In the genomic region with DNA sequence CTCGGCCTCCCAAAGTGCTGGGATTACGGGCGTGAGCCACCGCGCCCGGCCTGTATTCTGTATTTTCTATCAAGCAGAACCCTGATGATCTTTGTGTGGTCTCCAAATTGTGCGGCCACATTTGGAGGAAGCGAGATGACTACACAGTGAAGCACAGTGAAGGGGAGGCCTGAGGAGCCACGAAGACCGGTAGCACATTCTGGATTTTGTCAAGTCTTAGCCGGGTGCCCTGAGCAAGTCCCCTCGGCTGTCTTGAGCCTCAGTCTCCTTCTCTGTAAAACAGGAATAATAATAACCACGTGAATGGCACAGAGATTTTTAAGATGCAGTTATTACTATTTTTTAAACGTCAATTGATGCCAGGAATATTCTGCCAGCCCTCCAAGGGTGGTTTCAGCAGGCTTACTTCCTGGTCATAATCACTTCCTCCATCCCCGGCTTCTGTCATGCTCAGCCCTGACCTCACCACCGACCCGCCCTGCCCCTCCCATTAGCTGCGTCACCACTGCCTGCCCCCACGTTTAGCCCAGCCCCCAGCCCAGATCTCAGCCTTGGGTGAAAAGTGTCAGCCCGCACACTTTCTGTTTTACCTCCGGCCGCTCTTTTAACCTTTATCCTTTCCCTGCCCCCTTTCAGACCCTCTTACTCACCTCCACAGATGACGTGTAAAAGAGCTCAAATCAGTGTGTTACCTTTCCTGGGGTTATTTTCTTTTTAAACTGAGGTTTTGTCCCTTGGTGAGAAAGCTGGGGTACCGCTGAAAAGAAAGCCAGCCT, we compare ENCODE assay signal across 8 cellular contexts. TPM values are rescaled to one million over a fixed set of nuclear protein-coding genes. Genes with fewer than 3 reads are reported as not detected.
DNase-seq lines count a peak whose midpoint lies in the region; ATAC-seq, FAIRE-seq and TF ChIP-seq lines count a peak whose summit lies in the region.

No MANE protein-coding gene starts in this region.

- no peak for FAIRE-seq in pancreas (lab: Jason Lieb, UNC)

- peak; percentile 79 for ATAC-seq in GM18861 (IDR thresholded peaks at IDR 0.05; ENCODE audit: unreplicated experiment)
- peak; percentile 93 for ATAC-seq in HG02981 (IDR thresholded peaks at IDR 0.05; ENCODE audit: unreplicated experiment)
- ATAC-seq in pancreas: peak; percentile 99

- H3K27ac ChIP-seq in Peyer's patch: peak overlapping the region; percentile 73 to 88 (median 78)
- H3K27ac ChIP-seq in pancreas: peak overlapping the region; percentile 16 to 91 (median 73)
- peak overlapping the region; percentile 32 to 86 (median 82) for H3K27ac ChIP-seq in tibial nerve

- TF ChIP-seq POLR2A in Peyer's patch (IDR thresholded peaks at IDR 0.05): peak; percentile 21 to 71
- peak; percentile 32 to 64 for TF ChIP-seq POLR2A in tibial nerve (IDR thresholded peaks at IDR 0.05)

- H3K4me3 ChIP-seq in Peyer's patch: peak overlapping the region; percentile 18 to 36 (median 30)
- peak overlapping the region in 2 of 4 donors; percentile 7 to 19 for H3K4me3 ChIP-seq in pancreas
- peak overlapping the region; percentile 14 to 36 (median 26) for H3K4me3 ChIP-seq in tibial nerve

- peaks cover 0 to 6% (median 0%) of the 10 kb centered on the region in 4 donors for H3K9me3 ChIP-seq in Peyer's patch
- no peaks in the 10 kb centered on the region for H3K9me3 ChIP-seq in pancreas
- H3K9me3 ChIP-seq in tibial nerve: peaks cover 0 to 17% (median 0%) of the 10 kb centered on the region in 4 donors

- intact Hi-C loops in pancreas (cut with DNase I): no loop called here

- H3K36me3 ChIP-seq in Peyer's patch (no peaks in the 10 kb centered on the region), pancreas (no peaks in the 10 kb centered on the region), tibial nerve (no peaks in the 10 kb centered on the region)

- peak in 1 of 2 donors; percentile 63 for TF ChIP-seq EP300 in tibial nerve (IDR thresholded peaks at IDR 0.05)

- 53 to 54% methylated on average over 24 of the region's 24 CpGs for WGBS in pancreas, 2 donors
- 52 to 53% methylated on average over 24 of the region's 24 CpGs for WGBS in tibial nerve, 2 donors

- H3K4me1 ChIP-seq in Peyer's patch (peaks cover 0 to 5% (median 0%) of the 10 kb centered on the region in 4 donors), pancreas (peaks cover 0 to 4% (median 3%) of the 10 kb centered on the region in 3 donors), tibial nerve (peaks cover 0 to 10% (median 0%) of the 10 kb centered on the region in 4 donors)

- TF ChIP-seq CTCF in Peyer's patch (IDR thresholded peaks at IDR 0.05): no peak
- no peak for TF ChIP-seq CTCF in pancreas (IDR thresholded peaks at IDR 0.05)
- no peak for TF ChIP-seq CTCF in tibial nerve (IDR thresholded peaks at IDR 0.05)

- peak; percentile 93 to 97 (median 96) for DNase-seq in Peyer's patch
- peak; percentile 62 for DNase-seq in activated gamma-delta T cell (lab: John Stamatoyannopoulos, UW)
- peak; percentile 95 for DNase-seq in germinal center (ENCODE audit: low spot score)
- DNase-seq in pancreas: peak; percentile 87 to 94 (median 92)
- peak; percentile 79 to 86 for DNase-seq in tibial nerve (ENCODE audit: low spot score in 2 of 2)
- DNase-seq in NCI-H146 (lab: John Stamatoyannopoulos, UW): no peak

- no peaks in the 10 kb centered on the region for H3K27me3 ChIP-seq in Peyer's patch
- no peaks in the 10 kb centered on the region for H3K27me3 ChIP-seq in pancreas
- no peaks in the 10 kb centered on the region for H3K27me3 ChIP-seq in tibial nerve

RNA-seq across cellular contexts. Expression of a gene that starts 27.0 kb away (rescaled TPM):
- total RNA-seq in Peyer's patch (100 to 1,000 TPM; 113 to 180 (median 143) TPM), pancreas (100 to 1,000 TPM in 1 of 6 donors, 10 to 100 TPM in 5; 58.3 to 101 (median 76.7) TPM), tibial nerve (100 to 1,000 TPM in 2 of 4 donors, 10 to 100 TPM in 2; 60.9 to 123 (median 99.3) TPM)
- 10 to 100 TPM; 54.8 to 60.3 TPM for polyA plus RNA-seq in pancreas

RNA-seq across cellular contexts. Expression of a gene that starts 36.1 kb away (rescaled TPM):
- total RNA-seq in Peyer's patch (100 to 1,000 TPM; 155 to 427 (median 285) TPM), pancreas (100 to 1,000 TPM in 1 of 6 donors, 10 to 100 TPM in 5; 18.6 to 198 (median 55.5) TPM), tibial nerve (1,000 to 10,000 TPM; 1,787 to 2,412 (median 1,885) TPM)
- 10 to 100 TPM; 46.3 to 75.1 TPM for polyA plus RNA-seq in pancreas

Comparison
In these comparisons a context has a peak if more than half of its experiments do, and no peak if none do; other contexts are left out.
1. RNA of a gene that starts 36.1 kb away (total RNA-seq): 1,787 to 2,412 TPM in tibial nerve; 155 to 427 TPM in Peyer's patch and 18.6 to 198 TPM in pancreas; every median in the first group is over 4 times any median in the second.
2. Peak in every context shown above with its lines, with median percentiles within 50 percentile points of each other: ATAC-seq and H3K27ac ChIP-seq.